Comparison of ENCODE assay signal across 8 cellular contexts in the genomic region with DNA sequence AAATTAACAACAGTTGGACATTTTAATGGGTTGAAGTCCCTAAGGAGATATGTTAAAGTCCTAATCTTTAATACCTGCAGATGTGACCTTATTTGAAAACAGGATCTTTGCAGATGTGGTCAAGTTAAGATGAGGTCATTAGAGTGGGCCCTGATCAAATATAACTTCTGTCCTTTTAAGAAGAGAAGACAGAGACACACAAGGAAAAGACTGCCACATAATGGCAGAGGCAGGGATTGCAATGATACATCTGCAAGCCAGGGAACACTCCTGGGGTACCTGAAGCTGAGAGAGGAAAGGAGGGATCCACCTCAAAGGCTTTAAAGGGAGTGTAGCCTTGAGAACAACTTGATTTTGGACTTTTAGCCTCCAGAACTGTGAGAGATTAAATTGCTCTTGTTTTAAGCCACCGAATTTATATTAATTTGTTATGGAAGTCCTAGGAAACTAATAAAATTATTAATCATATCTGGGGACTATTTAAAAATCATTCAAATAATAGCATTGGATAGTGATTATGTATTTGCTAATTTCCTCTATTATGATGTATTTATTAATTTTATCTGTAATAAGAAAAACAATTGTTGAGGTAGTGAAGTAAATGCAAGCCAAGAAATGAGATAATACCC.
DNase-seq lines count a peak whose midpoint lies in the region; ATAC-seq, FAIRE-seq and TF ChIP-seq lines count a peak whose summit lies in the region.
"Had no signal": no experiment of that assay in that cellular context is flagged by ENCODE, and none has a peak within 500 bp of the region (broad histone marks: within the 10 kb centered on the region; RNA-seq: fewer than 3 reads in every experiment).

No MANE protein-coding gene starts in this region.

- H3K27ac ChIP-seq in epithelial cell of prostate, result no peak overlapping the region
- H3K27ac ChIP-seq in spleen, result no peak overlapping the region
- H3K27ac ChIP-seq in osteoblast (ENCODE audit: low read depth, low read length), result no peak overlapping the region

- CTCF ChIA-PET in HEK293T (lab: Yijun Ruan, JAX), result no interaction called here

- 2 to 16% (median 11%) methylated on average over 1 of the region's 1 CpG for WGBS in spleen, 5 donors

- TF ChIP-seq POLR2A in GM12891 (IDR thresholded peaks at IDR 0.05; ENCODE audit: low read depth, low read length), result no peak
- TF ChIP-seq POLR2A in spleen (IDR thresholded peaks at IDR 0.05), result no peak

- H3K4me1 ChIP-seq in spleen (no peaks in the 10 kb centered on the region), osteoblast (ENCODE audit: insufficient read depth, low read length) (no peaks in the 10 kb centered on the region)

- no peak overlapping the region for H3K4me3 ChIP-seq in spleen
- no peak overlapping the region for H3K4me3 ChIP-seq in osteoblast (ENCODE audit: insufficient read depth, low read length)

- no peak overlapping the region for H2AFZ ChIP-seq in osteoblast (ENCODE audit: low read length)

- peak; percentile 57 for FAIRE-seq in GM12891 (lab: Jason Lieb, UNC)

- H3K36me3 ChIP-seq in spleen, result no peaks in the 10 kb centered on the region
- H3K36me3 ChIP-seq in osteoblast (ENCODE audit: insufficient read depth, low read length), result no peaks in the 10 kb centered on the region

- intact Hi-C loops in spleen (cut with DNase I; ENCODE audit: low total_unique reads), result no loop called here

- no peaks in the 10 kb centered on the region for H3K9me3 ChIP-seq in spleen
- peaks cover 3% of the 10 kb centered on the region for H3K9me3 ChIP-seq in osteoblast (ENCODE audit: low read depth, low read length)

- H3K27me3 ChIP-seq in spleen (replicated peaks in 1 of 7), result no peaks in the 10 kb centered on the region
- no peaks in the 10 kb centered on the region for H3K27me3 ChIP-seq in osteoblast (ENCODE audit: insufficient read depth, low read length)

- DNase-seq in GM12891 (ENCODE audit: insufficient read length, low spot score) (no peak), HEK293T (ENCODE audit: extremely low spot score) (peak; percentile 38), NCI-H526 (lab: John Stamatoyannopoulos, UW) (peak; percentile 35), epithelial cell of prostate (ENCODE audit: low read depth, low spot score) (peak; percentile 8), spleen (no peak), osteoblast (ENCODE audit: insufficient read length, low spot score, missing footprints) (no peak)
- DNase-seq: activated B cell treated with CpG ODN at 0.5 μM for 24 hours had no signal

- POLR2A ChIA-PET in HEK293T (lab: Yijun Ruan, JAX), result no interaction called here

- TF ChIP-seq CTCF in spleen (IDR thresholded peaks at IDR 0.05 in 8 of 11, conservative IDR thresholded peaks at IDR 0.05 in 3 of 11), result peak in 7 of 11 experiments; percentile 24 to 50 (median 40)
- TF ChIP-seq CTCF in osteoblast (IDR thresholded peaks at IDR 0.05; ENCODE audit: extremely low read depth, low read depth, low read length), result no peak

- no peak overlapping the region for H3K4me2 ChIP-seq in osteoblast (ENCODE audit: insufficient read depth, low read length)

- no peak for ATAC-seq in GM18520 (IDR thresholded peaks at IDR 0.05; ENCODE audit: unreplicated experiment)

- H4K20me1 ChIP-seq in osteoblast (ENCODE audit: insufficient read depth, low read length), result no peaks in the 10 kb centered on the region

- H3K79me2 ChIP-seq in osteoblast (ENCODE audit: insufficient read depth, low read length), result no peaks in the 10 kb centered on the region

TF ChIP-seq in GM12891, 5 proteins besides CTCF, POLR2A, EP300 and RAD21:
- no peak for TF ChIP-seq POLR2AphosphoS5 (IDR thresholded peaks at IDR 0.05; ENCODE audit: low read depth, low read length)
- TF ChIP-seq POU2F2 (IDR thresholded peaks at IDR 0.05; ENCODE audit: low read depth, low read length), result no peak
- no peak for TF ChIP-seq PAX5 (IDR thresholded peaks at IDR 0.05; ENCODE audit: insufficient read depth, low read length, severe bottlenecking)
- no peak for TF ChIP-seq SPI1 (IDR thresholded peaks at IDR 0.05; ENCODE audit: low read depth, low read length)
- no peak for TF ChIP-seq TAF1 (IDR thresholded peaks at IDR 0.05; ENCODE audit: low read depth, low read length)

TF ChIP-seq in HEK293T, 16 proteins besides CTCF, POLR2A, EP300 and RAD21:
- TF ChIP-seq CTBP1 (IDR thresholded peaks at IDR 0.05; ENCODE audit: borderline replicate concordance) (no peak), FOXA1 (IDR thresholded peaks at IDR 0.05) (no peak), L3MBTL2 (conservative IDR thresholded peaks at IDR 0.05) (no peak), ELF4 (IDR thresholded peaks at IDR 0.05) (no peak), FOXK2 (IDR thresholded peaks at IDR 0.05) (no peak), NFRKB (IDR thresholded peaks at IDR 0.05) (no peak), ZNF384 (IDR thresholded peaks at IDR 0.05) (no peak), BHLHE40 (IDR thresholded peaks at IDR 0.05; ENCODE audit: borderline replicate concordance) (no peak), FOXM1 (IDR thresholded peaks at IDR 0.05; ENCODE audit: borderline replicate concordance) (no peak), ARNT (IDR thresholded peaks at IDR 0.05) (no peak), SUZ12 (IDR thresholded peaks at IDR 0.05) (no peak), TARDBP (IDR thresholded peaks at IDR 0.05) (no peak), HDGF (IDR thresholded peaks at IDR 0.05; ENCODE audit: borderline replicate concordance) (no peak), SP1 (IDR thresholded peaks at IDR 0.05) (no peak), PKNOX1 (IDR thresholded peaks at IDR 0.05) (no peak), LEF1 (IDR thresholded peaks at IDR 0.05; ENCODE audit: borderline replicate concordance) (no peak)
TF ChIP-seq in HEK293T: peak in this region for 0.

Comparison
In these comparisons a context has a peak if more than half of its experiments do, and no peak if none do; other contexts are left out.
1. DNase-seq: peak in HEK293T (single experiment), NCI-H526 (2 of 2) and epithelial cell of prostate (single experiment); none in GM12891 (single experiment), spleen (single experiment) and osteoblast (single experiment).